ENCODE assay signal across 9 cellular contexts in genomic region chr4:68342139-68342538, GRCh38. TPM values are rescaled to one million over a fixed set of nuclear protein-coding genes. Genes with fewer than 3 reads are reported as not detected.
DNase-seq lines count a peak whose midpoint lies in the region; ATAC-seq and TF ChIP-seq lines count a peak whose summit lies in the region.
"Had no signal": no experiment of that assay in that cellular context is flagged by ENCODE, and none has a peak within 500 bp of the region (broad histone marks: within the 10 kb centered on the region; RNA-seq: fewer than 3 reads in every experiment).

No MANE protein-coding gene starts in this region.

- no peaks in the 10 kb centered on the region for H3K9me2 ChIP-seq in GM23248 (ENCODE audit: insufficient read depth)

- no peaks in the 10 kb centered on the region for H3K27me3 ChIP-seq in GM23248 (replicated peaks; ENCODE audit: insufficient read depth)

- peaks cover 100% of the 10 kb centered on the region for H3K79me2 ChIP-seq in GM23248 (ENCODE audit: insufficient read depth)

- TF ChIP-seq CTCF in AG10803 (conservative IDR thresholded peaks at IDR 0.05; ENCODE audit: low read length) (no peak), cardiac fibroblast (IDR thresholded peaks at IDR 0.05; ENCODE audit: low read depth, low read length) (no peak)

- H3K27ac Mint-ChIP-seq in T-helper 2 cell treated with Interferon-gamma antibody and Interleukin-4, amounts not matched to agents 5 μg/mL and 100 μg/mL, for 36 hours: no peak overlapping the region

- peak; percentile 34 for ATAC-seq in left colon
- no peak for ATAC-seq in HG02759 (IDR thresholded peaks at IDR 0.05; ENCODE audit: unreplicated experiment)
- ATAC-seq in GM19023 (IDR thresholded peaks at IDR 0.05; ENCODE audit: unreplicated experiment): no peak

- H3K4me1 Mint-ChIP-seq in T-helper 2 cell treated with Interferon-gamma antibody and Interleukin-4, amounts not matched to agents 5 μg/mL and 100 μg/mL, for 36 hours (ENCODE audit: low read depth): peaks cover 33% of the 10 kb centered on the region

- intact Hi-C loops in left colon (cut with DNase I, micrococcal nuclease): no loop called here

- peak overlapping the region; percentile 53 for H3K27ac ChIP-seq in GM23248

- H3K4me3 ChIP-seq in AG10803 (ENCODE audit: low read length): no peak overlapping the region
- no peak overlapping the region; the same call in 1 of the 2 replicates for H3K4me3 ChIP-seq in GM23248
- no peak overlapping the region for H3K4me3 ChIP-seq in cardiac fibroblast (replicated peaks in 1 of 2; ENCODE audit: low read depth in 2 of 2, low read length in 2 of 2)

- peaks cover 6% of the 10 kb centered on the region; the same call in 1 of the 2 replicates for H3K36me3 ChIP-seq in GM23248 (ENCODE audit: low read depth)

- DNase-seq in AG10803 (ENCODE audit: low read depth) (peak; percentile 79), GM23248 (peak; percentile 86), cardiac fibroblast (ENCODE audit: low read depth in 2 of 2) (peak; percentile 74 to 84), left colon (no peak), NCI-H1694 treated with DMSO at 0.1 percent for 48 hours (lab: John Stamatoyannopoulos, UW) (no peak)
- no peak for DNase-seq in T-helper 2 cell treated with Interferon-gamma antibody and Interleukin-4, amounts not matched to agents 5 μg/mL and 100 μg/mL, for 36 hours (ENCODE audit: low spot score)
- DNase-seq: NCI-H82 had no signal

- no peak overlapping the region for H2AFZ ChIP-seq in GM23248

- no peaks in the 10 kb centered on the region for H3K27me3 Mint-ChIP-seq in T-helper 2 cell treated with Interferon-gamma antibody and Interleukin-4, amounts not matched to agents 5 μg/mL and 100 μg/mL, for 36 hours (ENCODE audit: low read depth)

- peak overlapping the region; percentile 58 for H3K4me2 ChIP-seq in GM23248 (ENCODE audit: unreplicated experiment)

- H4K20me1 ChIP-seq in GM23248 (ENCODE audit: insufficient read depth): peaks cover 26% of the 10 kb centered on the region

- H3F3A ChIP-seq in GM23248 (ENCODE audit: insufficient read depth): no peaks in the 10 kb centered on the region

- H3K4me1 ChIP-seq in GM23248 (ENCODE audit: insufficient read depth): peaks cover 76% of the 10 kb centered on the region

- H3K9ac ChIP-seq in GM23248: peak overlapping the region; percentile 21

- no peaks in the 10 kb centered on the region for H3K9me3 Mint-ChIP-seq in T-helper 2 cell treated with Interferon-gamma antibody and Interleukin-4, amounts not matched to agents 5 μg/mL and 100 μg/mL, for 36 hours

- no peak overlapping the region for H3K4me3 Mint-ChIP-seq in T-helper 2 cell treated with Interferon-gamma antibody and Interleukin-4, amounts not matched to agents 5 μg/mL and 100 μg/mL, for 36 hours

- in situ Hi-C loops in GM23248 (cut with MboI): no loop called here

- peaks cover 19% of the 10 kb centered on the region for H3K36me3 Mint-ChIP-seq in T-helper 2 cell treated with Interferon-gamma antibody and Interleukin-4, amounts not matched to agents 5 μg/mL and 100 μg/mL, for 36 hours (ENCODE audit: low read depth)

- WGBS in GM23248 (ENCODE audit: low coverage in 1 of 2, low lambda C conversion rate in 2 of 2, missing lambda C conversion rate in 2 of 2), 2 experiments: 17% methylated on average over 5 of the region's 5 CpGs

- no peaks in the 10 kb centered on the region for H3K9me3 ChIP-seq in GM23248 (ENCODE audit: low read depth)

RNA-seq across cellular contexts. Expression of gene YTHDC1, which starts 7.8 kb away (rescaled TPM):
- total RNA-seq in GM23248 (2014; rRNA removed; shearing (Covaris generic)): 38.0 and 41.4 TPM in 2 replicates
- polyA plus RNA-seq in GM23248 (2016; fragmentation: Nextera tagmentation; extraction: Ambion mirVana): 27.6 and 29.8 TPM in 2 replicates
- 10 to 100 TPM; 59.6 to 60.5 TPM for total RNA-seq in left colon

Comparison
In these comparisons a context has a peak if more than half of its experiments do, and no peak if none do; other contexts are left out.
1. DNase-seq: peak in AG10803 (single experiment), GM23248 (single experiment) and cardiac fibroblast (2 of 2); none in left colon (0 of 2), NCI-H1694 treated with DMSO at 0.1 percent for 48 hours (single experiment) and T-helper 2 cell treated with Interferon-gamma antibody and Interleukin-4, amounts not matched to agents 5 μg/mL and 100 μg/mL, for 36 hours (single experiment).